1 cellular context compared by ENCODE assay signal in the genomic region with DNA sequence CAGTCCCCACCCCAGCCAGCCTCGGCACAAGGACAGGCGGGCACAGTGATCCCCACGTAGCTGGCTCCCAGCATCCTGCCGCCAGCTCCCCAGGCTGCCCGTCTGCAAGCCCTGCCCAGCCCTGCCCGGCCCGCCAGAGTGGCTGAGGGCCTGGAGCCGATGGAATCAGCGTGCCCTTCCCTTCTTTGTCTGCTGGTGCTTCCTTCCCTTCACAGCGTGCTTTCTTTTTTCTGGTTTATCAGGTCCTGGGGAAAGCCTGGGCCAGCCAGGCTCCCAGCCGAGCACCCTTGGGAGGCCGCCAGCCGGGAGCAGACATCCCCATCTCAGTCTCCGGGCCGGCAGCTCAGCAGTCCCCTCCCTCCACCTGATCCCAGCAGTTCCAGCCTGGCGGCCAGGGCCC.
TF ChIP-seq lines count a peak whose summit lies in the region.

No MANE protein-coding gene starts in this region.

TF ChIP-seq in SK-N-SH, 30 proteins besides CTCF, POLR2A, EP300 and RAD21 (continued from another document):
- no peak for TF ChIP-seq MAX (IDR thresholded peaks at IDR 0.05; ENCODE audit: low read depth)
- no peak for TF ChIP-seq REST (IDR thresholded peaks at IDR 0.05; ENCODE audit: low read depth, low read length)
- no peak for TF ChIP-seq JUND (IDR thresholded peaks at IDR 0.05)
- no peak for TF ChIP-seq SMC3 (IDR thresholded peaks at IDR 0.05; ENCODE audit: low read depth, low read length)
- no peak for TF ChIP-seq RCOR1 (IDR thresholded peaks at IDR 0.05; ENCODE audit: low read length)
TF ChIP-seq in SK-N-SH: peak in this region for 0.
